ENCODE assay signal across 20 cellular contexts in genomic region chrX:8914636-8915035, GRCh38.
DNase-seq lines count a peak whose midpoint lies in the region; ATAC-seq and TF ChIP-seq lines count a peak whose summit lies in the region.
"Had no signal": no experiment of that assay in that cellular context is flagged by ENCODE, and none has a peak within 500 bp of the region (broad histone marks: within the 10 kb centered on the region; RNA-seq: fewer than 3 reads in every experiment).

No MANE protein-coding gene starts in this region.

- 33% methylated on average over 3 of the region's 3 CpGs for WGBS in right lobe of liver (ENCODE audit: insufficient coverage, low coverage, low lambda C conversion rate, missing lambda C conversion rate)
- whole genome bisulfite sequencing in upper lobe of left lung, 2 donors, result 63 to 64% methylated on average over 3 of the region's 3 CpGs

- H3K27me3 ChIP-seq in SJCRH30 (no peaks in the 10 kb centered on the region), right lobe of liver (no peaks in the 10 kb centered on the region), subcutaneous abdominal adipose tissue (ENCODE audit: control insufficient read depth in 5 of 5, insufficient read depth in 4 of 5, low read length in 5 of 5) (peaks cover 0 to 12% (median 2%) of the 10 kb centered on the region in 5 donors), upper lobe of left lung (no peaks in the 10 kb centered on the region)
- H3K27me3 ChIP-seq: BLaER1 had no signal

- peak overlapping the region; percentile 66; the same call in 1 of the 2 replicates for H3K27ac ChIP-seq in SJCRH30
- peak overlapping the region in 2 of 3 donors; percentile 48 to 62 for H3K27ac ChIP-seq in right lobe of liver
- peak overlapping the region; percentile 45 for H3K27ac ChIP-seq in subcutaneous abdominal adipose tissue (ENCODE audit: low read depth, low read length)
- no peak overlapping the region for H3K27ac ChIP-seq in upper lobe of left lung
- H3K27ac ChIP-seq: BLaER1 had no signal

- H3K4me1 ChIP-seq in SJCRH30 (peaks cover 16% of the 10 kb centered on the region), right lobe of liver (peaks cover 0 to 20% (median 0%) of the 10 kb centered on the region in 4 donors), subcutaneous abdominal adipose tissue (ENCODE audit: control insufficient read depth in 5 of 5, insufficient read depth in 5 of 5, low read length in 5 of 5) (peaks cover 0 to 24% (median 9%) of the 10 kb centered on the region in 5 donors), upper lobe of left lung (no peaks in the 10 kb centered on the region)

- no peaks in the 10 kb centered on the region for H3K9me3 ChIP-seq in SJCRH30 (replicated peaks)
- no peaks in the 10 kb centered on the region for H3K9me3 ChIP-seq in right lobe of liver
- no peaks in the 10 kb centered on the region for H3K9me3 ChIP-seq in subcutaneous abdominal adipose tissue (ENCODE audit: control insufficient read depth in 5 of 5, low read length in 5 of 5)
- no peaks in the 10 kb centered on the region for H3K9me3 ChIP-seq in upper lobe of left lung
- H3K9me3 ChIP-seq: BLaER1 had no signal

- intact Hi-C loops in right lobe of liver (cut with DNase I), result no loop called here

- no peak for TF ChIP-seq POLR2A in right lobe of liver (IDR thresholded peaks at IDR 0.05)
- TF ChIP-seq POLR2A in upper lobe of left lung (IDR thresholded peaks at IDR 0.05), result no peak

- DNase-seq in AG10803 (ENCODE audit: low read depth) (peak; percentile 1), SJCRH30 (no peak), right lobe of liver (no peak), HPDE6-E6E7 (ENCODE audit: extremely low spot score) (no peak), 8988T (no peak), upper lobe of left lung (no peak)
- no peak for DNase-seq in activated CD8-positive, alpha-beta memory T cell treated with anti-CD3 and anti-CD28 coated beads, Interleukin-2, amount 50 U/mL, for 4 hours
- DNase-seq: Calu3; CD8-positive, alpha-beta T cell; DMS53; EL; KG1; MV-4-11; NCI-H1694 treated with DMSO at 0.1 percent for 48 hours; NCI-H2107; NCI-H510A; NCI-H748 treated with DMSO at 0.1 percent for 48 hours; NK-92 treated with Interleukin-12 subunit alpha and Interleukin-12 subunit beta, amount 100 ng/mL, for 24 hours had no signal

- ATAC-seq in right lobe of liver (peak in 1 of 4 donors; percentile 12), upper lobe of left lung (ENCODE audit: low FRiP score in 2 of 2) (no peak)
- ATAC-seq: CD8-positive, alpha-beta T cell had no signal

- no peak for TF ChIP-seq EP300 in upper lobe of left lung (IDR thresholded peaks at IDR 0.05)

- H3K36me3 ChIP-seq in SJCRH30, result no peaks in the 10 kb centered on the region
- H3K36me3 ChIP-seq in right lobe of liver, result no peaks in the 10 kb centered on the region
- no peaks in the 10 kb centered on the region for H3K36me3 ChIP-seq in subcutaneous abdominal adipose tissue (ENCODE audit: control insufficient read depth in 5 of 5, insufficient read depth in 5 of 5, low read length in 5 of 5)
- H3K36me3 ChIP-seq in upper lobe of left lung, result no peaks in the 10 kb centered on the region
- H3K36me3 ChIP-seq: BLaER1 had no signal

- H3K4me3 ChIP-seq in AG10803 (ENCODE audit: low read length), result no peak overlapping the region
- no peak overlapping the region for H3K4me3 ChIP-seq in SJCRH30
- no peak overlapping the region for H3K4me3 ChIP-seq in right lobe of liver
- H3K4me3 ChIP-seq in subcutaneous abdominal adipose tissue (ENCODE audit: low read depth in 1 of 5, low read length in 5 of 5), result no peak overlapping the region
- H3K4me3 ChIP-seq in upper lobe of left lung, result no peak overlapping the region
- H3K4me3 ChIP-seq: BLaER1 had no signal

- no peak overlapping the region for H3K9ac ChIP-seq in subcutaneous abdominal adipose tissue (ENCODE audit: low read length in 5 of 5)
- H3K9ac ChIP-seq: BLaER1 had no signal

- TF ChIP-seq CTCF in AG10803 (conservative IDR thresholded peaks at IDR 0.05; ENCODE audit: low read length) (no peak), right lobe of liver (IDR thresholded peaks at IDR 0.05) (no peak), upper lobe of left lung (IDR thresholded peaks at IDR 0.05) (no peak)

Comparison
In these comparisons a context has a peak if more than half of its experiments do, and no peak if none do; other contexts are left out.
1. H3K27ac ChIP-seq: peak in SJCRH30 (single experiment), right lobe of liver (2 of 3) and subcutaneous abdominal adipose tissue (single experiment); none in upper lobe of left lung (0 of 4).